ENCODE assay signal across 8 cellular contexts in the genomic region with DNA sequence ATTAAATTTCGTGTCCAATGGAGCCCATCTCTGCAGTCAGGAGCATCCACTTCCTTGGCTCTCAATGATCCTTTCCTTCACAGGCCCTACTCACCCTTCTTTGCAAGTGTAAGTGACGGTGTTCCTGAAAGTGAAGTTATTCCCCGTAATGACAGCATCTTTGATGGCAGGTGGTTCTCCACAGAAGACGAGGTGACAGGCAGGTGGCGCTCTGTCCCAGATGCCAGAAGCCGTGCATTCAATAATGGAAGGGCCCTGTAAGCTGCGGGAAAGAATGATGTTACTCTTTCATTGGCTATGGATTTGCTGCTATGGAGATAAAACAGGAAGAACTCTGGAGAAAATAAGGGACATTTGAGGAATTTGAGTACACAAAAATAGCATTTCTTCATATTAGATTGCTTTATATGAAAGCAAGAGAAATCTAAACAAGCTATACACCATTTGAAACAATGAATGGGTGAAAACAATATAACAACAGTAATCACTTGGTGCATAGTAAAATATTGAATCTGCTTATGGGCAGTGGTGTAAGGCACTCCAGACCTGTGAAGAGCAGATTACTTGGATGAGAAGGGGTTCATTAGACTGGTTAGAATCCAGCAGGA.
DNase-seq lines count a peak whose midpoint lies in the region; ATAC-seq and TF ChIP-seq lines count a peak whose summit lies in the region.

No MANE protein-coding gene starts in this region.

- intact Hi-C loops in esophagus muscularis mucosa (cut with DNase I), result no loop called here

- no peaks in the 10 kb centered on the region for H3K4me1 ChIP-seq in esophagus muscularis mucosa

- peak; percentile 82 for TF ChIP-seq CTCF in GM12864 (IDR thresholded peaks at IDR 0.05; ENCODE audit: low read depth, low read length, missing control alignments)
- TF ChIP-seq CTCF in RWPE1 (conservative IDR thresholded peaks at IDR 0.05; ENCODE audit: low read depth), result peak; percentile 76
- TF ChIP-seq CTCF in esophagus muscularis mucosa (IDR thresholded peaks at IDR 0.05), result peak; percentile 25 to 47 (median 28)

- H3K9me3 ChIP-seq in esophagus muscularis mucosa, result no peaks in the 10 kb centered on the region

- H3K27ac ChIP-seq in RWPE1, result no peak overlapping the region
- H3K27ac ChIP-seq in esophagus muscularis mucosa (replicated peaks in 1 of 4), result no peak overlapping the region

- CTCF ChIA-PET in RWPE1 (lab: Yijun Ruan, JAX), result interaction anchor here (0.6 to 2.0 kb wide), 6 partner anchors 9 to 244 kb away, joined by 3 to 15 read pairs (median 3); no protein-coding TSS in a partner anchor

- ATAC-seq in HG03280 (IDR thresholded peaks at IDR 0.05; ENCODE audit: unreplicated experiment), result peak; percentile 57

- peaks cover 0 to 23% (median 2%) of the 10 kb centered on the region in 4 donors for H3K36me3 ChIP-seq in esophagus muscularis mucosa

- TF ChIP-seq POLR2A in esophagus muscularis mucosa (IDR thresholded peaks at IDR 0.05; ENCODE audit: low read depth), result no peak

- H3K4me3 ChIP-seq in GM12864 (ENCODE audit: low read depth, low read length) (no peak overlapping the region), esophagus muscularis mucosa (no peak overlapping the region)

- no peaks in the 10 kb centered on the region for H3K27me3 ChIP-seq in esophagus muscularis mucosa

- DNase-seq in A172 (ENCODE audit: low spot score) (peak; percentile 29), GM12864 (ENCODE audit: low read depth) (peak; percentile 8), RWPE1 (ENCODE audit: low spot score) (peak; percentile 43), esophagus muscularis mucosa (ENCODE audit: extremely low spot score) (no peak), pons (ENCODE audit: low spot score) (peak; percentile 28), amniotic stem cell (lab: John Stamatoyannopoulos, UW) (no peak), GF-D8 (lab: John Stamatoyannopoulos, UW) (no peak)

- no peak for TF ChIP-seq EP300 in esophagus muscularis mucosa (IDR thresholded peaks at IDR 0.05)

- POLR2A ChIA-PET in RWPE1 (lab: Yijun Ruan, JAX; ENCODE audit: low non-redundant PET), result no interaction called here

- 48% methylated on average over 7 of the region's 7 CpGs for WGBS in esophagus muscularis mucosa

Comparison
In these comparisons a context has a peak if more than half of its experiments do, and no peak if none do; other contexts are left out.
1. DNase-seq: peak in A172 (single experiment), GM12864 (single experiment), RWPE1 (single experiment) and pons (single experiment); none in esophagus muscularis mucosa (single experiment), amniotic stem cell (single experiment) and GF-D8 (single experiment).
2. CTCF ChIP-seq: peak in every context shown above with its lines; median percentile 82 in GM12864; 76 in RWPE1; 28 in esophagus muscularis mucosa.